Comparison of ENCODE assay signal across 8 cellular contexts in genomic region chr19:4454952-4455738, GRCh38. TPM values are rescaled to one million over a fixed set of nuclear protein-coding genes. Genes with fewer than 3 reads are reported as not detected.
DNase-seq lines count a peak whose midpoint lies in the region; ATAC-seq and TF ChIP-seq lines count a peak whose summit lies in the region.
"Had no signal": no experiment of that assay in that cellular context is flagged by ENCODE, and none has a peak within 500 bp of the region (broad histone marks: within the 10 kb centered on the region; RNA-seq: fewer than 3 reads in every experiment).

No MANE protein-coding gene starts in this region.

- ATAC-seq in GM18505 (IDR thresholded peaks at IDR 0.05; ENCODE audit: unreplicated experiment): no peak

- no peak for TF ChIP-seq CTCF in cardiac muscle cell (IDR thresholded peaks at IDR 0.05; ENCODE audit: low read depth, low read length)

- WGBS in GM23248 (ENCODE audit: low coverage in 1 of 2, low lambda C conversion rate in 2 of 2, missing lambda C conversion rate in 2 of 2), 2 experiments: 8 to 10% methylated on average over 23 to 24 of the region's 24 CpGs

- peaks cover 59% of the 10 kb centered on the region for H3K79me2 ChIP-seq in GM23248 (ENCODE audit: insufficient read depth)

- no peaks in the 10 kb centered on the region for H3K9me2 ChIP-seq in GM23248 (ENCODE audit: insufficient read depth)

- no peak for TF ChIP-seq POLR2A in GM18505 (IDR thresholded peaks at IDR 0.05; ENCODE audit: borderline replicate concordance, extremely low read depth, insufficient read depth, insufficient read length)

- H2AFZ ChIP-seq in GM23248: 0 out of 2 replicates have a peak overlapping the region, but pooled peaks have one; percentile 1

- H3K4me1 ChIP-seq in GM23248 (ENCODE audit: insufficient read depth): peaks cover 8% of the 10 kb centered on the region; the same call in 1 of the 2 replicates
- H3K4me1 ChIP-seq in adipocyte (ENCODE audit: control insufficient read depth, insufficient read depth, low read length): peaks cover 33% of the 10 kb centered on the region
- peaks cover 13% of the 10 kb centered on the region for H3K4me1 ChIP-seq in cardiac muscle cell (ENCODE audit: low read depth)
- peaks cover 29 to 30% (median 30%) of the 10 kb centered on the region in 3 donors for H3K4me1 ChIP-seq in skeletal muscle tissue (ENCODE audit: control insufficient read depth in 3 of 3, insufficient read depth in 3 of 3, low read length in 3 of 3)

- no peaks in the 10 kb centered on the region for H4K20me1 ChIP-seq in GM23248 (ENCODE audit: insufficient read depth)

- peak overlapping the region; percentile 94 for H3K27ac ChIP-seq in GM23248
- peak overlapping the region; percentile 52 for H3K27ac ChIP-seq in cardiac muscle cell
- H3K27ac ChIP-seq in skeletal muscle tissue (ENCODE audit: low read depth, low read length): peak overlapping the region; percentile 60

- H3K9ac ChIP-seq in GM23248 (peak overlapping the region; percentile 98), adipocyte (ENCODE audit: low read length) (peak overlapping the region; percentile 99), skeletal muscle tissue (ENCODE audit: low read depth in 1 of 3, low read length in 3 of 3) (peak overlapping the region; percentile 46 to 86 (median 83))

- peak; percentile 89 for DNase-seq in GM23248
- peak; percentile 16 for DNase-seq in adipocyte (ENCODE audit: low read depth)
- DNase-seq in cardiac muscle cell (ENCODE audit: low read depth in 1 of 2, low spot score in 1 of 2): peak in 1 of 2 donors; percentile 80
- no peak for DNase-seq in RKO (ENCODE audit: low spot score)
- DNase-seq in NAMALWA (ENCODE audit: low spot score): no peak
- DNase-seq: stimulated activated CD4-positive, alpha-beta T cell treated with anti-CD3 and anti-CD28 coated beads, Interleukin-2, amount 100 ng/mL, for 48 hours had no signal

- H3K4me2 ChIP-seq in GM23248 (ENCODE audit: unreplicated experiment): peak overlapping the region; percentile 93

- in situ Hi-C loops in GM23248 (cut with MboI): no loop called here

- H3K9me3 ChIP-seq in GM23248 (ENCODE audit: low read depth) (no peaks in the 10 kb centered on the region), adipocyte (ENCODE audit: control insufficient read depth, low read length) (no peaks in the 10 kb centered on the region), cardiac muscle cell (ENCODE audit: low read depth) (no peaks in the 10 kb centered on the region), skeletal muscle tissue (ENCODE audit: control insufficient read depth in 3 of 3, low read length in 3 of 3) (no peaks in the 10 kb centered on the region)

- H3K4me3 ChIP-seq in GM23248: peak overlapping the region; percentile 85
- H3K4me3 ChIP-seq in adipocyte (ENCODE audit: low read length): peak overlapping the region; percentile 99
- H3K4me3 ChIP-seq in cardiac muscle cell: no peak overlapping the region
- peak overlapping the region; percentile 41 to 51 (median 41) for H3K4me3 ChIP-seq in skeletal muscle tissue (ENCODE audit: low read length in 3 of 3)

- H3K36me3 ChIP-seq in GM23248 (ENCODE audit: low read depth) (0 out of 2 replicates have a peak, but pooled peaks cover 10% of the 10 kb centered on the region), adipocyte (ENCODE audit: control insufficient read depth, insufficient read depth, low read length, severe bottlenecking) (peaks cover 32% of the 10 kb centered on the region), cardiac muscle cell (peaks cover 23% of the 10 kb centered on the region), skeletal muscle tissue (ENCODE audit: control insufficient read depth in 3 of 3, insufficient read depth in 3 of 3, low read length in 3 of 3) (peaks cover 25 to 30% (median 27%) of the 10 kb centered on the region in 3 donors)

- H3F3A ChIP-seq in GM23248 (ENCODE audit: insufficient read depth): peaks cover 4% of the 10 kb centered on the region; the same call in 1 of the 2 replicates

- no peaks in the 10 kb centered on the region for H3K27me3 ChIP-seq in GM23248 (replicated peaks; ENCODE audit: insufficient read depth)
- no peaks in the 10 kb centered on the region for H3K27me3 ChIP-seq in adipocyte (replicated peaks; ENCODE audit: control insufficient read depth, insufficient read depth, low read length)
- H3K27me3 ChIP-seq in cardiac muscle cell: no peaks in the 10 kb centered on the region
- no peaks in the 10 kb centered on the region for H3K27me3 ChIP-seq in skeletal muscle tissue (ENCODE audit: control insufficient read depth in 3 of 3, insufficient read depth in 3 of 3, low read length in 3 of 3)

RNA-seq across cellular contexts. Expression of gene UBXN6, which starts 2.4 kb away (rescaled TPM):
- 113 and 118 TPM in 2 replicates for total RNA-seq in GM23248 (2014; rRNA removed; shearing (Covaris generic))
- 45.8 and 48.8 TPM in 2 replicates for polyA plus RNA-seq in GM23248 (2016; fragmentation: Nextera tagmentation; extraction: Ambion mirVana)
- 147 and 192 TPM in 2 replicates for total RNA-seq in cardiac muscle cell
- polyA plus RNA-seq in cardiac muscle cell: 33.7 and 46.2 TPM in 2 replicates
- 89.8 TPM for total RNA-seq in skeletal muscle tissue

RNA-seq across cellular contexts. Expression of gene HDGFL2, which starts 17.0 kb away (rescaled TPM):
- total RNA-seq in GM23248 (2014; rRNA removed; shearing (Covaris generic)): 50.7 and 57.4 TPM in 2 replicates
- polyA plus RNA-seq in GM23248 (2016; fragmentation: Nextera tagmentation; extraction: Ambion mirVana): 23.0 TPM in 2 replicates
- 186 and 246 TPM in 2 replicates for total RNA-seq in cardiac muscle cell
- polyA plus RNA-seq in cardiac muscle cell: 123 and 140 TPM in 2 replicates
- 33.9 TPM for total RNA-seq in skeletal muscle tissue

RNA-seq across cellular contexts. Expression of gene CHAF1A, which starts 52.7 kb away (rescaled TPM):
- total RNA-seq in GM23248 (2014; rRNA removed; shearing (Covaris generic)): 9.1 and 11.6 TPM in 2 replicates
- polyA plus RNA-seq in GM23248 (2016; fragmentation: Nextera tagmentation; extraction: Ambion mirVana): 11.9 and 12.6 TPM in 2 replicates
- 15.3 and 20.0 TPM in 2 replicates for total RNA-seq in cardiac muscle cell
- 19.7 and 38.9 TPM in 2 replicates for polyA plus RNA-seq in cardiac muscle cell
- total RNA-seq in skeletal muscle tissue: 6.3 TPM

RNA-seq across cellular contexts. Expression of gene SH3GL1, which starts 54.8 kb away (rescaled TPM):
- 114 and 141 TPM in 2 replicates for total RNA-seq in GM23248 (2014; rRNA removed; shearing (Covaris generic))
- polyA plus RNA-seq in GM23248 (2016; fragmentation: Nextera tagmentation; extraction: Ambion mirVana) (151 and 159 TPM in 2 replicates), cardiac muscle cell (92.6 and 92.8 TPM in 2 replicates)
- total RNA-seq in cardiac muscle cell (87.2 and 97.9 TPM in 2 replicates), skeletal muscle tissue (16.2 TPM)

Comparison
In these comparisons a context has a peak if more than half of its experiments do, and no peak if none do; other contexts are left out.
1. DNase-seq: peak in GM23248 (single experiment) and adipocyte (single experiment); none in RKO (single experiment) and NAMALWA (single experiment).
2. Peak in every context shown above with its lines, with median percentiles within 50 percentile points of each other: H3K27ac ChIP-seq and H3K9ac ChIP-seq.